ENCODE assay signal across 7 cellular contexts in genomic region chr2:134118279-134119116, GRCh38.
A peak's percentile ranks its signal among the peaks of the same experiment; 100 is the strongest.
DNase-seq lines count a peak whose midpoint lies in the region; ATAC-seq and TF ChIP-seq lines count a peak whose summit lies in the region.

No MANE protein-coding gene starts in this region.

- no peaks in the 10 kb centered on the region for H3K36me3 ChIP-seq in right atrium auricular region
- no peaks in the 10 kb centered on the region for H3K36me3 ChIP-seq in sigmoid colon

- peak; percentile 40 for ATAC-seq in HG02870 (IDR thresholded peaks at IDR 0.05; ENCODE audit: unreplicated experiment)

- 31% methylated on average over 8 of the region's 8 CpGs for WGBS in sigmoid colon, 2 donors

- H3K4me1 ChIP-seq in right atrium auricular region, result peaks cover 0 to 38% of the 10 kb centered on the region in 2 donors
- peaks cover 0 to 25% (median 18%) of the 10 kb centered on the region in 4 donors for H3K4me1 ChIP-seq in sigmoid colon

- H3K9me3 ChIP-seq in right atrium auricular region (no peaks in the 10 kb centered on the region), sigmoid colon (no peaks in the 10 kb centered on the region)

- H3K27me3 Mint-ChIP-seq in T-helper 1 cell treated with Interleukin-12 subunit alpha and Interleukin-12 subunit beta and Interleukin-4 antibody, amounts not matched to agents 30 μg/mL and 1 μg/mL, for 36 hours (ENCODE audit: low read depth), result peaks cover 31% of the 10 kb centered on the region

- H3K4me3 ChIP-seq in right atrium auricular region, result no peak overlapping the region
- H3K4me3 ChIP-seq in sigmoid colon, result no peak overlapping the region

- in situ Hi-C loops in GM13976 (cut with MboI; ENCODE audit: low sequenced_read_pairs, unreplicated experiment), result loop anchor here (10.0 kb wide), 2 partner anchors 224 to 296 kb away; no protein-coding TSS in a partner anchor

- no peak for TF ChIP-seq EP300 in sigmoid colon (IDR thresholded peaks at IDR 0.05)

- H3K9me3 Mint-ChIP-seq in T-helper 1 cell treated with Interleukin-12 subunit alpha and Interleukin-12 subunit beta and Interleukin-4 antibody, amounts not matched to agents 30 μg/mL and 1 μg/mL, for 36 hours, result no peaks in the 10 kb centered on the region

- TF ChIP-seq POLR2A in sigmoid colon (IDR thresholded peaks at IDR 0.05), result no peak

- peak overlapping the region; percentile 96 for H3K4me3 Mint-ChIP-seq in T-helper 1 cell treated with Interleukin-12 subunit alpha and Interleukin-12 subunit beta and Interleukin-4 antibody, amounts not matched to agents 30 μg/mL and 1 μg/mL, for 36 hours

- DNase-seq in GM13976 (ENCODE audit: low spot score), result peak; percentile 80
- DNase-seq in NCI-H146 treated with DMSO at 0.1 percent for 48 hours (lab: John Stamatoyannopoulos, UW; ENCODE audit: unreplicated experiment), result peak; percentile 87
- DNase-seq in amygdala (lab: John Stamatoyannopoulos, UW), result peak in 52 of 56 donors; percentile 14 to 95 (median 69)
- peak; percentile 91 for DNase-seq in right atrium auricular region (ENCODE audit: low spot score)
- peak; percentile 93 for DNase-seq in sigmoid colon

- H3K27me3 ChIP-seq in right atrium auricular region (no peaks in the 10 kb centered on the region), sigmoid colon (no peaks in the 10 kb centered on the region)

- H3K4me1 Mint-ChIP-seq in T-helper 1 cell treated with Interleukin-12 subunit alpha and Interleukin-12 subunit beta and Interleukin-4 antibody, amounts not matched to agents 30 μg/mL and 1 μg/mL, for 36 hours (ENCODE audit: low read depth), result peaks cover 28% of the 10 kb centered on the region

- TF ChIP-seq CTCF in GM13976 (IDR thresholded peaks at IDR 0.05; ENCODE audit: borderline replicate concordance, control extremely low read depth, extremely low read depth, insufficient read depth, missing control alignments) (peak; percentile 70), right atrium auricular region (IDR thresholded peaks at IDR 0.05) (peak; percentile 63 to 86), sigmoid colon (IDR thresholded peaks at IDR 0.05) (peak; percentile 59 to 77 (median 72))

- peak overlapping the region; percentile 89 to 94 for H3K27ac ChIP-seq in right atrium auricular region
- H3K27ac ChIP-seq in sigmoid colon, result peak overlapping the region; percentile 91 to 96 (median 94)

- intact Hi-C loops in sigmoid colon (cut with DNase I), result loop anchor here (1.0 to 5.0 kb wide), 3 partner anchors 127 to 779 kb away; no protein-coding TSS in a partner anchor

- no peak overlapping the region for H3K27ac Mint-ChIP-seq in T-helper 1 cell treated with Interleukin-12 subunit alpha and Interleukin-12 subunit beta and Interleukin-4 antibody, amounts not matched to agents 30 μg/mL and 1 μg/mL, for 36 hours

- H3K36me3 Mint-ChIP-seq in T-helper 1 cell treated with Interleukin-12 subunit alpha and Interleukin-12 subunit beta and Interleukin-4 antibody, amounts not matched to agents 30 μg/mL and 1 μg/mL, for 36 hours (ENCODE audit: low read depth), result no peaks in the 10 kb centered on the region
